In the genomic region with DNA sequence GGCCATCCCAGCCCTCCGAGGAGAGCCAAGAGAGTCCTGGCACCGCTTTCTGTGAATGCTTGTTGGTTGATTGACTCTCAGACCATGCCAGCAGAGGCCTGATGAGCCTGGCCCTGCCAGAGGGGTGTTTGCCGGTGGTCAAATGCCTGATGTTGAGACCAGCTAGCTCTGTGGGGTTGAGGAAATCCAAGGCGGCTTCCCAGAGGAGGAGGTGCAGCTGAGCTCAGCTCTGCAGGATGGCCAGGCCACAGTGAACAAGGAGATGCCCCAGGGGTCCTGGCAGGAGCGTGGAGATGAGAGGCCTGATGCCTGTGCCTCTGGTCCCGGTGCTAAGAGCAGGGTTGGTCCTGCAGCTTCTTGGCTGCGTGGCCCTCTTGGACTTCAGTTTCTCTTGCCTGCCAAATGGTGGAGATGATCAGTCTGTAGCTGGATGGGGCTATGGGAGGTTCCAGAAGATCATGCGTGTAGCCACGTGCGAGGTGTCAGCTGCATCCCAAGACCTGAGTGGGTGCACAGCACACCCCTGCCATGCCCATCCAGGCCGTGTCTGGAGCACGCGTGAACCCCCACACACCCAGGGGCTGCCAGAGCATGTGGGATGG, we compare ENCODE assay signal across 11 cellular contexts. TPM values are rescaled to one million over a fixed set of nuclear protein-coding genes. Genes with fewer than 3 reads are reported as not detected.
DNase-seq lines count a peak whose midpoint lies in the region; ATAC-seq and TF ChIP-seq lines count a peak whose summit lies in the region.
"Had no signal": no experiment of that assay in that cellular context is flagged by ENCODE, and none has a peak within 500 bp of the region (broad histone marks: within the 10 kb centered on the region; RNA-seq: fewer than 3 reads in every experiment).

No MANE protein-coding gene starts in this region.

- H3K36me3 ChIP-seq in BLaER1 (peaks cover 63% of the 10 kb centered on the region), adipocyte (ENCODE audit: control insufficient read depth, insufficient read depth, low read length, severe bottlenecking) (peaks cover 15% of the 10 kb centered on the region), heart right ventricle (peaks cover 0 to 33% (median 7%) of the 10 kb centered on the region in 9 donors), skeletal muscle tissue (ENCODE audit: control insufficient read depth in 3 of 3, insufficient read depth in 3 of 3, low read length in 3 of 3) (peaks cover 11 to 18% (median 13%) of the 10 kb centered on the region in 3 donors)

- ATAC-seq in heart right ventricle (peak; percentile 1 to 36 (median 10)), HG03457 (IDR thresholded peaks at IDR 0.05; ENCODE audit: unreplicated experiment) (no peak)

- no peak overlapping the region for H3K4me3 ChIP-seq in BLaER1
- no peak overlapping the region for H3K4me3 ChIP-seq in adipocyte (ENCODE audit: low read length)
- no peak overlapping the region for H3K4me3 ChIP-seq in heart right ventricle
- H3K4me3 ChIP-seq in skeletal muscle tissue (ENCODE audit: low read length in 3 of 3) = peak overlapping the region in 2 of 3 donors; percentile 39 to 41

- DNase-seq in adipocyte (ENCODE audit: low read depth) = no peak
- peak in 1 of 2 donors; percentile 60 for DNase-seq in heart right ventricle
- no peak for DNase-seq in NCI-H1694 (lab: John Stamatoyannopoulos, UW)
- DNase-seq in activated T-helper 2 cell treated with anti-CD3 and anti-CD28 coated beads, Interferon-gamma antibody, Interleukin-2, Interleukin-4, amounts not matched to agents 10 μg/mL and 5 μg/mL and 100 μg/mL, durations not matched to agents 14 hours and 24 hours and 36 hours (ENCODE audit: low spot score) = no peak
- DNase-seq in effector CD4-positive, alpha-beta T cell = no peak
- DNase-seq: NCI-H1436, NCI-H82, SIG-M5 had no signal

- H3K4me1 ChIP-seq in BLaER1 = peaks cover 63% of the 10 kb centered on the region
- peaks cover 64% of the 10 kb centered on the region for H3K4me1 ChIP-seq in adipocyte (ENCODE audit: control insufficient read depth, insufficient read depth, low read length)
- peaks cover 48 to 91% (median 76%) of the 10 kb centered on the region in 9 donors for H3K4me1 ChIP-seq in heart right ventricle
- peaks cover 66 to 79% (median 74%) of the 10 kb centered on the region in 3 donors for H3K4me1 ChIP-seq in skeletal muscle tissue (ENCODE audit: control insufficient read depth in 3 of 3, insufficient read depth in 3 of 3, low read length in 3 of 3)

- H3K4me2 ChIP-seq in BLaER1 = peak overlapping the region; percentile 36

- H3K4me3 Mint-ChIP-seq in activated T-helper 2 cell treated with anti-CD3 and anti-CD28 coated beads, Interferon-gamma antibody, Interleukin-2, Interleukin-4, amounts not matched to agents 10 μg/mL and 5 μg/mL and 100 μg/mL, durations not matched to agents 14 hours and 24 hours and 36 hours (ENCODE audit: low read depth) = no peak overlapping the region

- 0 out of 2 replicates have a peak overlapping the region, but pooled peaks have one; percentile 16 for H3K9ac ChIP-seq in BLaER1
- H3K9ac ChIP-seq in adipocyte (ENCODE audit: low read length) = peak overlapping the region; percentile 71
- peak overlapping the region in 2 of 3 donors; percentile 58 to 80 for H3K9ac ChIP-seq in skeletal muscle tissue (ENCODE audit: low read depth in 1 of 3, low read length in 3 of 3)

- peaks cover 99% of the 10 kb centered on the region for H4K20me1 ChIP-seq in BLaER1

- H3K4me1 Mint-ChIP-seq in activated T-helper 2 cell treated with anti-CD3 and anti-CD28 coated beads, Interferon-gamma antibody, Interleukin-2, Interleukin-4, amounts not matched to agents 10 μg/mL and 5 μg/mL and 100 μg/mL, durations not matched to agents 14 hours and 24 hours and 36 hours (ENCODE audit: low read depth) = no peaks in the 10 kb centered on the region

- H3K27ac Mint-ChIP-seq in activated T-helper 2 cell treated with anti-CD3 and anti-CD28 coated beads, Interferon-gamma antibody, Interleukin-2, Interleukin-4, amounts not matched to agents 10 μg/mL and 5 μg/mL and 100 μg/mL, durations not matched to agents 14 hours and 24 hours and 36 hours = no peak overlapping the region

- H3K27me3 ChIP-seq in BLaER1 (no peaks in the 10 kb centered on the region), adipocyte (replicated peaks; ENCODE audit: control insufficient read depth, insufficient read depth, low read length) (no peaks in the 10 kb centered on the region), heart right ventricle (no peaks in the 10 kb centered on the region), skeletal muscle tissue (ENCODE audit: control insufficient read depth in 3 of 3, insufficient read depth in 3 of 3, low read length in 3 of 3) (no peaks in the 10 kb centered on the region)

- no peaks in the 10 kb centered on the region for H3K27me3 Mint-ChIP-seq in activated T-helper 2 cell treated with anti-CD3 and anti-CD28 coated beads, Interferon-gamma antibody, Interleukin-2, Interleukin-4, amounts not matched to agents 10 μg/mL and 5 μg/mL and 100 μg/mL, durations not matched to agents 14 hours and 24 hours and 36 hours (ENCODE audit: low read depth)

- intact Hi-C loops in heart right ventricle (cut with DNase I) = no loop called here
- intact Hi-C loops in activated T-helper 2 cell treated with anti-CD3 and anti-CD28 coated beads, Interferon-gamma antibody, Interleukin-2, Interleukin-4, amounts not matched to agents 10 μg/mL and 5 μg/mL and 100 μg/mL, durations not matched to agents 14 hours and 24 hours and 36 hours (cut with micrococcal nuclease) = no loop called here

- H3K9me3 ChIP-seq in BLaER1 (no peaks in the 10 kb centered on the region), adipocyte (ENCODE audit: control insufficient read depth, low read length) (no peaks in the 10 kb centered on the region), heart right ventricle (no peaks in the 10 kb centered on the region), skeletal muscle tissue (ENCODE audit: control insufficient read depth in 3 of 3, low read length in 3 of 3) (no peaks in the 10 kb centered on the region)

- H3K9me3 Mint-ChIP-seq in activated T-helper 2 cell treated with anti-CD3 and anti-CD28 coated beads, Interferon-gamma antibody, Interleukin-2, Interleukin-4, amounts not matched to agents 10 μg/mL and 5 μg/mL and 100 μg/mL, durations not matched to agents 14 hours and 24 hours and 36 hours = no peaks in the 10 kb centered on the region

- H3K36me3 Mint-ChIP-seq in activated T-helper 2 cell treated with anti-CD3 and anti-CD28 coated beads, Interferon-gamma antibody, Interleukin-2, Interleukin-4, amounts not matched to agents 10 μg/mL and 5 μg/mL and 100 μg/mL, durations not matched to agents 14 hours and 24 hours and 36 hours (ENCODE audit: low read depth) = no peaks in the 10 kb centered on the region

- H3K27ac ChIP-seq in BLaER1 (peak overlapping the region; percentile 27; the same call in 1 of the 2 replicates), heart right ventricle (peak overlapping the region in 9 of 10 donors; percentile 1 to 95 (median 83)), skeletal muscle tissue (ENCODE audit: low read depth, low read length) (peak overlapping the region; percentile 78)

- no peak for TF ChIP-seq CTCF in heart right ventricle (IDR thresholded peaks at IDR 0.05)

- 44 to 59% methylated on average over 13 of the region's 13 CpGs for WGBS in heart right ventricle, 2 donors

RNA-seq across cellular contexts. Expression of gene NFIC, which starts 16.8 kb away (rescaled TPM):
- total RNA-seq in heart right ventricle (100 to 1,000 TPM; 132 to 217 (median 161) TPM), skeletal muscle tissue (8.4 TPM)
- polyA plus RNA-seq in heart right ventricle = 100 to 1,000 TPM in 1 of 2 donors, 10 to 100 TPM in 1; 52.3 to 147 TPM
- 16.5 and 17.3 TPM in 2 replicates for total RNA-seq in activated T-helper 2 cell treated with anti-CD3 and anti-CD28 coated beads, Interferon-gamma antibody, Interleukin-2, Interleukin-4, amounts not matched to agents 10 μg/mL and 5 μg/mL and 100 μg/mL, durations not matched to agents 14 hours and 24 hours and 36 hours

Comparison
In these comparisons a context has a peak if more than half of its experiments do, and no peak if none do; other contexts are left out.
1. H3K27ac ChIP-seq: peak in every context shown above with its lines; median percentile 83 in heart right ventricle; 78 in skeletal muscle tissue; 27 in BLaER1.
2. H3K4me3 ChIP-seq: peak in skeletal muscle tissue (2 of 3); none in BLaER1 (single experiment), adipocyte (single experiment) and heart right ventricle (0 of 10).
3. H3K9ac ChIP-seq: peak in every context shown above with its lines; median percentile 71 in adipocyte; 69 in skeletal muscle tissue; 16 in BLaER1.